Comparison of ENCODE assay signal across 1 cellular context in genomic region chr7:139396323-139396951, GRCh38.
TF ChIP-seq lines count a peak whose summit lies in the region.

No MANE protein-coding gene starts in this region.

TF ChIP-seq in GM12878, 131 proteins besides CTCF, POLR2A, EP300 and RAD21:
- TF ChIP-seq, protein P1, sequence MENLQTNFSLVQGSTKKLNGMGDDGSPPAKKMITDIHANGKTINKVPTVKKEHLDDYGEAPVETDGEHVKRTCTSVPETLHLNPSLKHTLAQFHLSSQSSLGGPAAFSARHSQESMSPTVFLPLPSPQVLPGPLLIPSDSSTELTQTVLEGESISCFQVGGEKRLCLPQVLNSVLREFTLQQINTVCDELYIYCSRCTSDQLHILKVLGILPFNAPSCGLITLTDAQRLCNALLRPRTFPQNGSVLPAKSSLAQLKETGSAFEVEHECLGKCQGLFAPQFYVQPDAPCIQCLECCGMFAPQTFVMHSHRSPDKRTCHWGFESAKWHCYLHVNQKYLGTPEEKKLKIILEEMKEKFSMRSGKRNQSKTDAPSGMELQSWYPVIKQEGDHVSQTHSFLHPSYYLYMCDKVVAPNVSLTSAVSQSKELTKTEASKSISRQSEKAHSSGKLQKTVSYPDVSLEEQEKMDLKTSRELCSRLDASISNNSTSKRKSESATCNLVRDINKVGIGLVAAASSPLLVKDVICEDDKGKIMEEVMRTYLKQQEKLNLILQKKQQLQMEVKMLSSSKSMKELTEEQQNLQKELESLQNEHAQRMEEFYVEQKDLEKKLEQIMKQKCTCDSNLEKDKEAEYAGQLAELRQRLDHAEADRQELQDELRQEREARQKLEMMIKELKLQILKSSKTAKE (IDR thresholded peaks at IDR 0.05; ENCODE audit: low read depth, poor library complexity, severe bottlenecking) = no peak
- TF ChIP-seq ZNF622 (IDR thresholded peaks at IDR 0.05) = no peak
- no peak for TF ChIP-seq NR2C2 (IDR thresholded peaks at IDR 0.05; ENCODE audit: borderline replicate concordance, control insufficient read depth, insufficient read length, low read depth)
- no peak for TF ChIP-seq PAX8 (IDR thresholded peaks at IDR 0.05)
- TF ChIP-seq ZBED1 (IDR thresholded peaks at IDR 0.05; ENCODE audit: borderline replicate concordance) = no peak
- TF ChIP-seq CBFB (IDR thresholded peaks at IDR 0.05; ENCODE audit: low read depth) = no peak
- no peak for TF ChIP-seq CEBPB (IDR thresholded peaks at IDR 0.05; ENCODE audit: borderline replicate concordance in 1 of 2, low read depth in 2 of 2, low read length in 2 of 2)
- no peak for TF ChIP-seq MYB (IDR thresholded peaks at IDR 0.05; ENCODE audit: borderline replicate concordance, low read depth, low read length)
- TF ChIP-seq HDGF (IDR thresholded peaks at IDR 0.05) = no peak
- no peak for TF ChIP-seq REST (IDR thresholded peaks at IDR 0.05; ENCODE audit: low read depth, low read length)
- TF ChIP-seq SIN3A (IDR thresholded peaks at IDR 0.05; ENCODE audit: low read depth, low read length) = no peak
- no peak for TF ChIP-seq DPF2 (IDR thresholded peaks at IDR 0.05)
- TF ChIP-seq CBX5 (IDR thresholded peaks at IDR 0.05; ENCODE audit: low read depth) = no peak
- TF ChIP-seq USF1 (IDR thresholded peaks at IDR 0.05; ENCODE audit: borderline replicate concordance, extremely low read length, insufficient read depth, low read depth, low read length) = no peak
- TF ChIP-seq MAX (IDR thresholded peaks at IDR 0.05; ENCODE audit: low read depth, low read length) = no peak
- TF ChIP-seq, protein P2, sequence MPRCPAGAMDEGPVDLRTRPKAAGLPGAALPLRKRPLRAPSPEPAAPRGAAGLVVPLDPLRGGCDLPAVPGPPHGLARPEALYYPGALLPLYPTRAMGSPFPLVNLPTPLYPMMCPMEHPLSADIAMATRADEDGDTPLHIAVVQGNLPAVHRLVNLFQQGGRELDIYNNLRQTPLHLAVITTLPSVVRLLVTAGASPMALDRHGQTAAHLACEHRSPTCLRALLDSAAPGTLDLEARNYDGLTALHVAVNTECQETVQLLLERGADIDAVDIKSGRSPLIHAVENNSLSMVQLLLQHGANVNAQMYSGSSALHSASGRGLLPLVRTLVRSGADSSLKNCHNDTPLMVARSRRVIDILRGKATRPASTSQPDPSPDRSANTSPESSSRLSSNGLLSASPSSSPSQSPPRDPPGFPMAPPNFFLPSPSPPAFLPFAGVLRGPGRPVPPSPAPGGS (IDR thresholded peaks at IDR 0.05; ENCODE audit: borderline replicate concordance, insufficient read depth, low read depth, low read length, poor library complexity, severe bottlenecking) = no peak
- no peak for TF ChIP-seq NKRF (conservative IDR thresholded peaks at IDR 0.05)
- no peak for TF ChIP-seq ZNF384 (IDR thresholded peaks at IDR 0.05; ENCODE audit: borderline replicate concordance, low read depth, low read length)
- TF ChIP-seq, protein P3, sequence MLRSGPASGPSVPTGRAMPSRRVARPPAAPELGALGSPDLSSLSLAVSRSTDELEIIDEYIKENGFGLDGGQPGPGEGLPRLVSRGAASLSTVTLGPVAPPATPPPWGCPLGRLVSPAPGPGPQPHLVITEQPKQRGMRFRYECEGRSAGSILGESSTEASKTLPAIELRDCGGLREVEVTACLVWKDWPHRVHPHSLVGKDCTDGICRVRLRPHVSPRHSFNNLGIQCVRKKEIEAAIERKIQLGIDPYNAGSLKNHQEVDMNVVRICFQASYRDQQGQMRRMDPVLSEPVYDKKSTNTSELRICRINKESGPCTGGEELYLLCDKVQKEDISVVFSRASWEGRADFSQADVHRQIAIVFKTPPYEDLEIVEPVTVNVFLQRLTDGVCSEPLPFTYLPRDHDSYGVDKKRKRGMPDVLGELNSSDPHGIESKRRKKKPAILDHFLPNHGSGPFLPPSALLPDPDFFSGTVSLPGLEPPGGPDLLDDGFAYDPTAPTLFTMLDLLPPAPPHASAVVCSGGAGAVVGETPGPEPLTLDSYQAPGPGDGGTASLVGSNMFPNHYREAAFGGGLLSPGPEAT (IDR thresholded peaks at IDR 0.05; ENCODE audit: low read depth) = no peak
